Comparison of ENCODE assay signal across 17 cellular contexts in genomic region chr2:18701981-18702380, GRCh38.
DNase-seq lines count a peak whose midpoint lies in the region; TF ChIP-seq lines count a peak whose summit lies in the region.
"Had no signal": no experiment of that assay in that cellular context is flagged by ENCODE, and none has a peak within 500 bp of the region (broad histone marks: within the 10 kb centered on the region; RNA-seq: fewer than 3 reads in every experiment).

No MANE protein-coding gene starts in this region.

- H3K4me1 Mint-ChIP-seq in chondrocyte (ENCODE audit: low read depth): no peaks in the 10 kb centered on the region
- H3K4me1 Mint-ChIP-seq: natural killer cell had no signal

- no peak overlapping the region for H3K4me3 ChIP-seq in choroid plexus epithelial cell (ENCODE audit: low read depth, low read length)
- H3K4me3 ChIP-seq: ascending aorta, lung had no signal

- TF ChIP-seq CTCF in choroid plexus epithelial cell (conservative IDR thresholded peaks at IDR 0.05; ENCODE audit: low read depth, low read length) (no peak), chondrocyte (IDR thresholded peaks at IDR 0.05) (no peak)

- H3K36me3 Mint-ChIP-seq in chondrocyte (ENCODE audit: low read depth): peaks cover under 1% of the 10 kb centered on the region
- H3K36me3 Mint-ChIP-seq: natural killer cell had no signal

- no peak overlapping the region for H3K27ac Mint-ChIP-seq in chondrocyte (ENCODE audit: unreplicated experiment)
- H3K27ac Mint-ChIP-seq: natural killer cell had no signal

- H3K4me3 Mint-ChIP-seq in chondrocyte (ENCODE audit: unreplicated experiment): no peak overlapping the region
- H3K4me3 Mint-ChIP-seq: natural killer cell had no signal

- DNase-seq in AG08395 (ENCODE audit: low spot score) (peak; percentile 48), LHCN-M2 (ENCODE audit: low read depth) (peak; percentile 96), choroid plexus epithelial cell (ENCODE audit: low read depth) (peak; percentile 62), kidney glomerular epithelial cell (lab: John Stamatoyannopoulos, UW) (peak; percentile 77), NCI-H69 (lab: John Stamatoyannopoulos, UW) (no peak), chondrocyte (ENCODE audit: low spot score) (no peak), DMS79 (lab: John Stamatoyannopoulos, UW) (no peak), MV-4-11 (lab: John Stamatoyannopoulos, UW) (no peak)
- DNase-seq: activated CD8-positive, alpha-beta memory T cell treated with anti-CD3 and anti-CD28 coated beads, Interleukin-2, amount 50 U/mL, for 4 hours; activated gamma-delta T cell treated with Interleukin-2 at 50 U/mL for 16 hours; COR-L47; H7; natural killer cell; NCI-H187; stimulated activated CD4-positive, alpha-beta T cell treated with anti-CD3 and anti-CD28 coated beads, Interleukin-1b, Interleukin-23, amount 100 ng/mL, for 48 hours had no signal

- no peaks in the 10 kb centered on the region for H3K27me3 Mint-ChIP-seq in chondrocyte (ENCODE audit: low read depth)

- H3K9me3 Mint-ChIP-seq in chondrocyte (ENCODE audit: low read depth): peaks cover under 1% of the 10 kb centered on the region

Comparison
In these comparisons a context has a peak if more than half of its experiments do, and no peak if none do; other contexts are left out.
1. DNase-seq: peak in AG08395 (single experiment), LHCN-M2 (single experiment), choroid plexus epithelial cell (single experiment) and kidney glomerular epithelial cell (single experiment); none in NCI-H69 (single experiment), chondrocyte (single experiment), DMS79 (single experiment) and MV-4-11 (single experiment).